In the genomic region with DNA sequence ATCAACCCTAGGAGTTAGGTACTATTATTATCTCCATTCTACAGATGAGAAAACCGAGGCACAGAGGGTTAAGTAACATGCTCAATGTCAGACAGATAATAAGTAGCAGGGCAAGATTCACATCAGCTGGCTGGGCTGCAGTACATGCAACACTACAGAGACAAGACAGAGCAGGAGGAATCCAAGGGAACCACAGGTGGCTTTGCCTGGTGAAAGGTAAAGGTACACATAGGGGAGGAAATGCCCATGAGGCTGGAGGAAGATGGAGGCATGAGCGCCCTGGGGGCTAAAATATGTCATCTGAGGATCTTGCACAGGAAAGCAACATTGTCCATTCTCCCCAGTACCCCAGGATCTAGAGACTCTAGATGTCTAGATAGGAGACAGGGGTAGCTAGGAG, we compare ENCODE assay signal across 17 cellular contexts. TPM values are rescaled to one million over a fixed set of nuclear protein-coding genes. Genes with fewer than 3 reads are reported as not detected.
DNase-seq lines count a peak whose midpoint lies in the region; ATAC-seq, FAIRE-seq and TF ChIP-seq lines count a peak whose summit lies in the region.
"Had no signal": no experiment of that assay in that cellular context is flagged by ENCODE, and none has a peak within 500 bp of the region (broad histone marks: within the 10 kb centered on the region; RNA-seq: fewer than 3 reads in every experiment).

No MANE protein-coding gene starts in this region.

- BruUV-seq in K562 (replicated peaks; lab: Mats Ljungman, UMichigan), result no TSS peak

- H3K9ac ChIP-seq in K562 (ENCODE audit: insufficient read depth in 1 of 2, low read depth in 2 of 2, low read length in 2 of 2) (no peak overlapping the region), colonic mucosa (ENCODE audit: low read depth in 2 of 2, low read length in 2 of 2) (no peak overlapping the region)

- peak overlapping the region; percentile 91 for H3K27ac Mint-ChIP-seq in activated naive CD4-positive, alpha-beta T cell treated with anti-CD3 and anti-CD28 coated beads, Interleukin-2, amount 50 U/mL, for 24 hours
- peak overlapping the region; percentile 65 to 70 for H3K27ac Mint-ChIP-seq in stimulated activated naive CD8-positive, alpha-beta T cell treated with anti-CD3 and anti-CD28 coated beads, Interleukin-15, amount 100 ng/mL, for 72 hours
- H3K27ac Mint-ChIP-seq: natural killer cell treated with Interleukin-12 subunit alpha and Interleukin-12 subunit beta and Interleukin-15 and Interleukin-18, amount 100 ng/mL, for 72 hours had no signal

- intact Hi-C loops in K562 (cut with micrococcal nuclease) (no loop called here), colonic mucosa (cut with DNase I) (no loop called here)

- H3K36me3 Mint-ChIP-seq in activated naive CD4-positive, alpha-beta T cell treated with anti-CD3 and anti-CD28 coated beads, Interleukin-2, amount 50 U/mL, for 24 hours, result peaks cover 26% of the 10 kb centered on the region

- H3K4me1 Mint-ChIP-seq in activated naive CD4-positive, alpha-beta T cell treated with anti-CD3 and anti-CD28 coated beads, Interleukin-2, amount 50 U/mL, for 24 hours, result peaks cover 63% of the 10 kb centered on the region
- H3K4me1 Mint-ChIP-seq in stimulated activated naive CD8-positive, alpha-beta T cell treated with anti-CD3 and anti-CD28 coated beads, Interleukin-15, amount 100 ng/mL, for 72 hours, result peaks cover 52% of the 10 kb centered on the region

- no peak for DNase-seq in activated naive CD4-positive, alpha-beta T cell (lab: John Stamatoyannopoulos, UW)
- DNase-seq in RWPE2 (ENCODE audit: low spot score) (no peak), K562 (ENCODE audit: extremely low read depth in 1 of 4, low spot score in 3 of 4) (no peak), colonic mucosa (no peak)
- no peak for DNase-seq in stimulated activated naive CD8-positive, alpha-beta T cell treated with anti-CD3 and anti-CD28 coated beads, Interleukin-15, amount 100 ng/mL, for 72 hours
- DNase-seq in activated CD8-positive, alpha-beta memory T cell treated with anti-CD3 and anti-CD28 coated beads, Interleukin-2, amount 50 U/mL, for 48 hours, result no peak
- DNase-seq: DMS79, MM.1S, NCI-H1436 treated with DMSO at 0.1 percent for 48 hours, NCI-H2171, NCI-H82, substantia nigra had no signal

- in situ Hi-C loops in K562 (cut with MboI), result no loop called here

- H3K27ac ChIP-seq in RWPE2 (ENCODE audit: poor library complexity, severe bottlenecking), result peak overlapping the region; percentile 57
- no peak overlapping the region for H3K27ac ChIP-seq in K562 (ENCODE audit: extremely low read depth, low read depth, low read length)
- H3K27ac ChIP-seq in colonic mucosa, result no peak overlapping the region

- no peak for FAIRE-seq in K562 (lab: Jason Lieb, UNC)
- FAIRE-seq: frontal cortex had no signal

- no peak overlapping the region for H3K4me3 ChIP-seq in RWPE2 (ENCODE audit: severe bottlenecking)
- H3K4me3 ChIP-seq in K562, result no peak overlapping the region
- no peak overlapping the region for H3K4me3 ChIP-seq in colonic mucosa
- H3K4me3 ChIP-seq: SJSA1 had no signal

- H3K4me2 ChIP-seq in K562 (ENCODE audit: insufficient read depth, low read length), result no peak overlapping the region

- H3K9me3 Mint-ChIP-seq in activated naive CD4-positive, alpha-beta T cell treated with anti-CD3 and anti-CD28 coated beads, Interleukin-2, amount 50 U/mL, for 24 hours, result no peaks in the 10 kb centered on the region
- peaks cover 3 to 6% of the 10 kb centered on the region in 2 donors for H3K9me3 Mint-ChIP-seq in stimulated activated naive CD8-positive, alpha-beta T cell treated with anti-CD3 and anti-CD28 coated beads, Interleukin-15, amount 100 ng/mL, for 72 hours
- H3K9me3 Mint-ChIP-seq: natural killer cell treated with Interleukin-12 subunit alpha and Interleukin-12 subunit beta and Interleukin-15 and Interleukin-18, amount 100 ng/mL, for 72 hours had no signal

- H3K9me1 ChIP-seq in K562 (ENCODE audit: control insufficient read depth, insufficient read depth, low read length), result peaks cover 3% of the 10 kb centered on the region

- TF ChIP-seq CTCF in RWPE2 (IDR thresholded peaks at IDR 0.05; ENCODE audit: poor library complexity, severe bottlenecking), result no peak
- no peak for TF ChIP-seq CTCF in K562 (IDR thresholded peaks at IDR 0.05 in 2 of 3, conservative IDR thresholded peaks at IDR 0.05 in 1 of 3; ENCODE audit: insufficient read depth in 2 of 3, low read depth in 1 of 3, low read length in 3 of 3)
- TF ChIP-seq CTCF in colonic mucosa (IDR thresholded peaks at IDR 0.05), result no peak

- H3K79me2 ChIP-seq in K562 (ENCODE audit: control insufficient read depth, insufficient read depth, low read length), result peaks cover 25% of the 10 kb centered on the region

- peak overlapping the region; percentile 65 for H3K4me3 Mint-ChIP-seq in activated naive CD4-positive, alpha-beta T cell treated with anti-CD3 and anti-CD28 coated beads, Interleukin-2, amount 50 U/mL, for 24 hours
- peak overlapping the region; percentile 16 to 49 for H3K4me3 Mint-ChIP-seq in stimulated activated naive CD8-positive, alpha-beta T cell treated with anti-CD3 and anti-CD28 coated beads, Interleukin-15, amount 100 ng/mL, for 72 hours

- POLR2A ChIA-PET in K562 (lab: Yijun Ruan, JAX), result interaction anchor here (0.7 to 1.0 kb wide), 2 partner anchors 21 to 81 kb away, joined by 3 read pairs; no protein-coding TSS in a partner anchor

- H4K20me1 ChIP-seq in K562 (replicated peaks; ENCODE audit: control insufficient read depth, insufficient read depth, low read length), result peaks cover 14% of the 10 kb centered on the region; the same call in 1 of the 2 replicates

- H3K4me1 ChIP-seq in RWPE2 (ENCODE audit: insufficient read depth, poor library complexity, severe bottlenecking) (peaks cover 17% of the 10 kb centered on the region), K562 (replicated peaks in 1 of 2; ENCODE audit: control insufficient read depth in 2 of 2, insufficient read depth in 2 of 2, low read length in 2 of 2) (peaks cover 0 to 14% of the 10 kb centered on the region in 2 experiments; a peak in 4 of 5 replicates), colonic mucosa (no peaks in the 10 kb centered on the region)

- H3K27me3 ChIP-seq in RWPE2 (ENCODE audit: insufficient read depth, poor library complexity, severe bottlenecking), result no peaks in the 10 kb centered on the region
- no peaks in the 10 kb centered on the region for H3K27me3 ChIP-seq in K562 (ENCODE audit: control insufficient read depth in 2 of 2, insufficient read depth in 2 of 2, low read length in 2 of 2)
- H3K27me3 ChIP-seq in colonic mucosa, result no peaks in the 10 kb centered on the region
- H3K27me3 ChIP-seq: SJSA1 had no signal

- H2AFZ ChIP-seq in K562 (ENCODE audit: low read depth, low read length), result no peak overlapping the region

- no peak for TF ChIP-seq EP300 in K562 (IDR thresholded peaks at IDR 0.05; ENCODE audit: low read length)

- no peak for TF ChIP-seq POLR2A in K562 (conservative IDR thresholded peaks at IDR 0.05)

- no peaks in the 10 kb centered on the region for H3K27me3 Mint-ChIP-seq in activated naive CD4-positive, alpha-beta T cell treated with anti-CD3 and anti-CD28 coated beads, Interleukin-2, amount 50 U/mL, for 24 hours
- H3K27me3 Mint-ChIP-seq in stimulated activated naive CD8-positive, alpha-beta T cell treated with anti-CD3 and anti-CD28 coated beads, Interleukin-15, amount 100 ng/mL, for 72 hours, result no peaks in the 10 kb centered on the region
- H3K27me3 Mint-ChIP-seq: natural killer cell treated with Interleukin-12 subunit alpha and Interleukin-12 subunit beta and Interleukin-15 and Interleukin-18, amount 100 ng/mL, for 72 hours had no signal

- no peaks in the 10 kb centered on the region for H3K9me3 ChIP-seq in RWPE2 (ENCODE audit: severe bottlenecking)
- H3K9me3 ChIP-seq in K562 (replicated peaks; ENCODE audit: control insufficient read depth, insufficient read depth, low read depth, low read length), result no peaks in the 10 kb centered on the region
- no peaks in the 10 kb centered on the region for H3K9me3 ChIP-seq in colonic mucosa
- H3K9me3 ChIP-seq: SJSA1 had no signal

- TF ChIP-seq RAD21 in K562 (CRISPR knock-in tag; conservative IDR thresholded peaks at IDR 0.05 in 1 of 2, IDR thresholded peaks at IDR 0.05 in 1 of 2), result no peak

- WGBS in K562 (ENCODE audit: insufficient coverage, low coverage, missing lambda C conversion rate), result 63% methylated on average over 2 of the region's 2 CpGs

- CTCF ChIA-PET in K562 (lab: Yijun Ruan, JAX; ENCODE audit: low intra/inter-chr PET ratio), result no interaction called here

- no peak for ATAC-seq in RWPE2 (ENCODE audit: low read depth)
- ATAC-seq in K562, result no peak
- ATAC-seq in stimulated activated naive CD8-positive, alpha-beta T cell treated with anti-CD3 and anti-CD28 coated beads, Interleukin-15, amount 100 ng/mL, for 72 hours, result no peak
- ATAC-seq: Panc1 had no signal

- H3K36me3 ChIP-seq in RWPE2 (ENCODE audit: low read depth) (peaks cover 55% of the 10 kb centered on the region), K562 (ENCODE audit: control insufficient read depth, insufficient read depth, low read length) (peaks cover 40% of the 10 kb centered on the region), colonic mucosa (no peaks in the 10 kb centered on the region)

RNA-seq across cellular contexts. Expression of a gene that starts 8.4 kb away (rescaled TPM):
- total RNA-seq in K562 (2011; cell fraction: chromatin; rRNA removed; ENCODE audit: low replicate concordance), result 6.9 and 28.9 TPM in 2 replicates
- total RNA-seq in K562 (2011; cell fraction: nucleolus; rRNA removed), result 8.2 and 9.7 TPM in 2 replicates
- total RNA-seq in K562 (2011; cell fraction: nucleoplasm; rRNA removed), result 12.2 and 13.4 TPM in 2 replicates
- 7.4 and 8.6 TPM in 2 replicates for total RNA-seq in K562 (2014; rRNA removed)
- total RNA-seq in K562 (2014; rRNA removed; fragmentation: Illumina TruSeq; extraction: Trizol), result 10.7 and 10.8 TPM in 2 replicates
- 10.4 and 10.7 TPM in 2 replicates for total RNA-seq in K562 (2015; rRNA removed; fragmentation: Illumina TruSeq; extraction: Trizol)
- 15.2 and 16.2 TPM in 2 replicates for total RNA-seq in K562 (2021)
- polyA plus RNA-seq in K562 (2011; rRNA removed), result 8.7 and 10.7 TPM in 2 replicates
- polyA plus RNA-seq in K562 (2011; cell fraction: cytosol; rRNA removed), result 4.6 and 5.2 TPM in 2 replicates
- polyA plus RNA-seq in K562 (2011; cell fraction: nucleus; rRNA removed), result 19.4 and 20.3 TPM in 2 replicates
- polyA plus RNA-seq in K562 (2012), result 5.3 and 6.4 TPM in 2 replicates
- 8.4 and 11.4 TPM in 2 replicates for polyA plus RNA-seq in K562 (2014; fragmentation: Illumina TruSeq; extraction: Trizol)
- 1 to 10 TPM; 2.2 to 2.6 TPM for polyA plus RNA-seq in K562 (2014; fragmentation: Nextera tagmentation; extraction: Ambion mirVana)
- 3.8 and 5.6 TPM in 2 replicates for polyA plus RNA-seq in K562 (2014; rRNA removed)
- polyA minus RNA-seq in K562 (2011; rRNA and poly(A)+ RNA removed), result 11.7 and 16.7 TPM in 2 replicates
- polyA minus RNA-seq in K562 (2011; cell fraction: cytosol; rRNA and poly(A)+ RNA removed), result 8.9 and 15.2 TPM in 2 replicates
- polyA minus RNA-seq in K562 (2011; cell fraction: nucleus; rRNA and poly(A)+ RNA removed), result 9.0 and 19.4 TPM in 2 replicates
- total RNA-seq in colonic mucosa, result 10 to 100 TPM; 10.2 to 15.1 TPM

RNA-seq across cellular contexts. Expression of a gene that starts 48.0 kb away (rescaled TPM):
- 87.1 and 96.1 TPM in 2 replicates for total RNA-seq in K562 (2011; cell fraction: chromatin; rRNA removed; ENCODE audit: low replicate concordance)
- 67.0 and 72.4 TPM in 2 replicates for total RNA-seq in K562 (2011; cell fraction: nucleolus; rRNA removed)
- 71.8 and 78.2 TPM in 2 replicates for total RNA-seq in K562 (2011; cell fraction: nucleoplasm; rRNA removed)
- 15.1 and 20.2 TPM in 2 replicates for total RNA-seq in K562 (2014; rRNA removed)
- 11.6 and 12.1 TPM in 2 replicates for total RNA-seq in K562 (2014; rRNA removed; fragmentation: Illumina TruSeq; extraction: Trizol)
- total RNA-seq in K562 (2015; rRNA removed; fragmentation: Illumina TruSeq; extraction: Trizol), result 14.0 and 14.5 TPM in 2 replicates
- total RNA-seq in K562 (2021), result 19.0 and 19.6 TPM in 2 replicates
- polyA plus RNA-seq in K562 (2011; rRNA removed), result 21.6 and 27.5 TPM in 2 replicates
- polyA plus RNA-seq in K562 (2011; cell fraction: cytosol; rRNA removed), result 17.1 and 20.0 TPM in 2 replicates
- 40.5 and 46.1 TPM in 2 replicates for polyA plus RNA-seq in K562 (2011; cell fraction: nucleus; rRNA removed)
- polyA plus RNA-seq in K562 (2012), result 8.5 and 9.7 TPM in 2 replicates
- polyA plus RNA-seq in K562 (2014; fragmentation: Illumina TruSeq; extraction: Trizol), result 9.1 and 10.9 TPM in 2 replicates
- 1 to 10 TPM; 1.3 to 1.6 TPM for polyA plus RNA-seq in K562 (2014; fragmentation: Nextera tagmentation; extraction: Ambion mirVana)
- 9.5 and 13.5 TPM in 2 replicates for polyA plus RNA-seq in K562 (2014; rRNA removed)
- 40.3 and 41.0 TPM in 2 replicates for polyA minus RNA-seq in K562 (2011; rRNA and poly(A)+ RNA removed)
- 23.2 and 27.7 TPM in 2 replicates for polyA minus RNA-seq in K562 (2011; cell fraction: cytosol; rRNA and poly(A)+ RNA removed)
- polyA minus RNA-seq in K562 (2011; cell fraction: nucleus; rRNA and poly(A)+ RNA removed), result 31.8 and 44.2 TPM in 2 replicates
- 10 to 100 TPM; 13.3 to 16.1 TPM for total RNA-seq in colonic mucosa
